In the genomic region with DNA sequence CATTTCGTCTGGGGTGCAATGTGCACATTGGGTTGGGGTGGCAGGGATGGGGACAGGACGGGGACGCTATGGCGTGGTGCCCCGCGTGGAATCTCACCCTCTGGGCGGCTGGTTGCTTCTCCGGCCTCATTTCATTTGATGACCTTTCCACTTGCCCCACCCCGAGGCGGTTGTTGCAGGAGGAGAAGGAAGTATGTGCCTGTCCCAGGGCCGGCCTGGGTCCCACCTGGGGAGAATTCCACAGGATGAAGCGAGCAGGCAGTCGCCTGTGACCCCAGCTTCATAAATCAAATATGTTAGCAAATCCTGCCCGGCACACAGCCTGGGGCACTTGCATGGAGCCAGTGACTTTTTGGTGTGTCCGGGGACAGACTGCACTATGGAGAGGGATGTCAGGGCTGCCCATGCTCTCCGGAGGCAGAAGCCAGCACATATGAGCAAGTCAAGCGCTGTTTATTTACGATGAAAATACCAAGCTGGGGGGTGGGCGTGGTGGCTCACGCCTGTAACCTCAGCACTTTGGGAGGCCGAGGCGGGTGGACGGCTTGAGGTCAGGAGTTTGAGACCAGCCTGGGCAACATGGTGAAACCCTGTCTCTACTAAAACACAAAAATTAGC, we compare ENCODE assay signal across 19 cellular contexts. TPM values are rescaled to one million over a fixed set of nuclear protein-coding genes. Genes with fewer than 3 reads are reported as not detected.
A peak's percentile ranks its signal among the peaks of the same experiment; 100 is the strongest.
DNase-seq lines count a peak whose midpoint lies in the region; ATAC-seq and TF ChIP-seq lines count a peak whose summit lies in the region.
"Had no signal": no experiment of that assay in that cellular context is flagged by ENCODE, and none has a peak within 500 bp of the region (broad histone marks: within the 10 kb centered on the region; RNA-seq: fewer than 3 reads in every experiment).

No MANE protein-coding gene starts in this region.

- H3K4me1 Mint-ChIP-seq in activated naive CD8-positive, alpha-beta T cell (ENCODE audit: low read depth): peaks cover 56% of the 10 kb centered on the region
- H3K4me1 Mint-ChIP-seq in activated naive CD8-positive, alpha-beta T cell treated with anti-CD3 and anti-CD28 coated beads, Interleukin-2, amount 50 U/mL, for 24 hours: peaks cover 58% of the 10 kb centered on the region
- peaks cover 6% of the 10 kb centered on the region for H3K4me1 Mint-ChIP-seq in type B pancreatic cell (ENCODE audit: unreplicated experiment)
- H3K4me1 Mint-ChIP-seq: nephron had no signal

- no peaks in the 10 kb centered on the region for H3K9me3 Mint-ChIP-seq in activated naive CD8-positive, alpha-beta T cell (ENCODE audit: low read depth)
- H3K9me3 Mint-ChIP-seq in activated naive CD8-positive, alpha-beta T cell treated with anti-CD3 and anti-CD28 coated beads, Interleukin-2, amount 50 U/mL, for 24 hours: no peaks in the 10 kb centered on the region
- H3K9me3 Mint-ChIP-seq in type B pancreatic cell: no peaks in the 10 kb centered on the region
- H3K9me3 Mint-ChIP-seq: activated T-cell treated with anti-CD3 and anti-CD28 coated beads, Interleukin-2, amount 50 U/mL, for 4 hours; dendritic cell treated with granulocyte-macrophage colony-stimulating factor and Interleukin-4, amounts not matched to agents 40 ng/mL and 50 ng/mL, for 4 days; H9; nephron; stimulated activated naive CD8-positive, alpha-beta T cell treated with anti-CD3 and anti-CD28 coated beads, Interleukin-15, amount 100 ng/mL, for 72 hours had no signal

- no peak for TF ChIP-seq CTCF in type B pancreatic cell (conservative IDR thresholded peaks at IDR 0.05)

- H3K27ac Mint-ChIP-seq in activated naive CD8-positive, alpha-beta T cell: peak overlapping the region; percentile 38
- no peak overlapping the region for H3K27ac Mint-ChIP-seq in activated naive CD8-positive, alpha-beta T cell treated with anti-CD3 and anti-CD28 coated beads, Interleukin-2, amount 50 U/mL, for 24 hours
- H3K27ac Mint-ChIP-seq in type B pancreatic cell: peak overlapping the region; percentile 78
- H3K27ac Mint-ChIP-seq: dendritic cell treated with granulocyte-macrophage colony-stimulating factor and Interleukin-4, amounts not matched to agents 40 ng/mL and 50 ng/mL, for 4 days; stimulated activated naive CD8-positive, alpha-beta T cell treated with anti-CD3 and anti-CD28 coated beads, Interleukin-15, amount 100 ng/mL, for 72 hours had no signal

- no peak for DNase-seq in activated naive CD8-positive, alpha-beta T cell treated with anti-CD3 and anti-CD28 coated beads, Interleukin-2, amount 50 U/mL, for 24 hours
- peak; percentile 28 for DNase-seq in RPMI7951 (ENCODE audit: low read depth)
- DNase-seq in left colon: peak; percentile 85
- DNase-seq in type B pancreatic cell (ENCODE audit: extremely low spot score, unreplicated experiment): no peak
- DNase-seq in DMS79 treated with DMSO at 0.1 percent for 48 hours (lab: John Stamatoyannopoulos, UW): no peak
- DNase-seq in occipital lobe (lab: John Stamatoyannopoulos, UW): no peak
- DNase-seq in NCI-H1417 treated with DMSO at 0.1 percent for 48 hours (lab: John Stamatoyannopoulos, UW): no peak
- DNase-seq: activated CD4-positive, CD25-positive, alpha-beta regulatory T cell; activated T-cell treated with anti-CD3 and anti-CD28 coated beads, Interleukin-2, amount 50 U/mL, for 4 hours; H9; hippocampal formation; left lung; NCI-H1092; sigmoid colon; stimulated activated naive CD8-positive, alpha-beta T cell treated with anti-CD3 and anti-CD28 coated beads, Interleukin-15, amount 100 ng/mL, for 72 hours had no signal

- H3K36me3 Mint-ChIP-seq in activated naive CD8-positive, alpha-beta T cell: no peaks in the 10 kb centered on the region
- peaks cover 3% of the 10 kb centered on the region for H3K36me3 Mint-ChIP-seq in activated naive CD8-positive, alpha-beta T cell treated with anti-CD3 and anti-CD28 coated beads, Interleukin-2, amount 50 U/mL, for 24 hours (ENCODE audit: low read depth)
- no peaks in the 10 kb centered on the region for H3K36me3 Mint-ChIP-seq in type B pancreatic cell

- H3K27me3 Mint-ChIP-seq in activated naive CD8-positive, alpha-beta T cell: no peaks in the 10 kb centered on the region
- no peaks in the 10 kb centered on the region for H3K27me3 Mint-ChIP-seq in activated naive CD8-positive, alpha-beta T cell treated with anti-CD3 and anti-CD28 coated beads, Interleukin-2, amount 50 U/mL, for 24 hours
- no peaks in the 10 kb centered on the region for H3K27me3 Mint-ChIP-seq in type B pancreatic cell
- H3K27me3 Mint-ChIP-seq: dendritic cell treated with granulocyte-macrophage colony-stimulating factor and Interleukin-4, amounts not matched to agents 40 ng/mL and 50 ng/mL, for 4 days; stimulated activated naive CD8-positive, alpha-beta T cell treated with anti-CD3 and anti-CD28 coated beads, Interleukin-15, amount 100 ng/mL, for 72 hours had no signal

- intact Hi-C loops in left colon (cut with DNase I, micrococcal nuclease): no loop called here

- H3K4me3 Mint-ChIP-seq in activated naive CD8-positive, alpha-beta T cell: no peak overlapping the region
- H3K4me3 Mint-ChIP-seq in activated naive CD8-positive, alpha-beta T cell treated with anti-CD3 and anti-CD28 coated beads, Interleukin-2, amount 50 U/mL, for 24 hours: no peak overlapping the region
- peak overlapping the region; percentile 31 for H3K4me3 Mint-ChIP-seq in type B pancreatic cell
- H3K4me3 Mint-ChIP-seq: activated T-cell treated with anti-CD3 and anti-CD28 coated beads, Interleukin-2, amount 50 U/mL, for 4 hours; dendritic cell treated with granulocyte-macrophage colony-stimulating factor and Interleukin-4, amounts not matched to agents 40 ng/mL and 50 ng/mL, for 4 days; H9; nephron had no signal

- ATAC-seq in activated naive CD8-positive, alpha-beta T cell treated with anti-CD3 and anti-CD28 coated beads, Interleukin-2, amount 50 U/mL, for 24 hours: no peak
- peak; percentile 74 for ATAC-seq in left colon
- ATAC-seq: activated T-cell treated with anti-CD3 and anti-CD28 coated beads, Interleukin-2, amount 50 U/mL, for 4 hours; K562; left lung; stimulated activated naive CD8-positive, alpha-beta T cell treated with anti-CD3 and anti-CD28 coated beads, Interleukin-15, amount 100 ng/mL, for 72 hours had no signal

RNA-seq across cellular contexts. Expression of a gene that starts 19.7 kb away (rescaled TPM):
- total RNA-seq in RPMI7951 (2014; rRNA removed; shearing (Covaris generic)): 4.3 and 10.2 TPM in 2 replicates
- 100 to 1,000 TPM; 110 to 124 TPM for total RNA-seq in left colon
- 21.0 and 31.0 TPM in 2 replicates for total RNA-seq in type B pancreatic cell (ENCODE audit: low replicate concordance)
- total RNA-seq in occipital lobe: 2.0 TPM

RNA-seq across cellular contexts. Expression of a gene that starts 37.5 kb away (rescaled TPM):
- total RNA-seq in RPMI7951 (2014; rRNA removed; shearing (Covaris generic)): 126 and 134 TPM in 2 replicates
- total RNA-seq in left colon (100 to 1,000 TPM; 208 to 229 TPM), type B pancreatic cell (ENCODE audit: low replicate concordance) (144 TPM in 2 replicates), occipital lobe (61.3 TPM)

Comparison
In these comparisons a context has a peak if more than half of its experiments do, and no peak if none do; other contexts are left out.
1. DNase-seq: peak in RPMI7951 (single experiment) and left colon (2 of 2); none in activated naive CD8-positive, alpha-beta T cell treated with anti-CD3 and anti-CD28 coated beads, Interleukin-2, amount 50 U/mL, for 24 hours (single experiment), type B pancreatic cell (single experiment), DMS79 treated with DMSO at 0.1 percent for 48 hours (single experiment), occipital lobe (single experiment) and NCI-H1417 treated with DMSO at 0.1 percent for 48 hours (single experiment).